Comparison of ENCODE assay signal across 2 cellular contexts in genomic region chr1:212917858-212918257, GRCh38.
TF ChIP-seq lines count a peak whose summit lies in the region.

No MANE protein-coding gene starts in this region.

TF ChIP-seq in A549, 52 proteins besides CTCF, POLR2A, EP300 and RAD21:
- TF ChIP-seq CBX2 (IDR thresholded peaks at IDR 0.05; ENCODE audit: borderline replicate concordance, low read depth) (no peak), RFX5 (IDR thresholded peaks at IDR 0.05) (no peak), EHF (CRISPR knock-in tag; IDR thresholded peaks at IDR 0.05) (no peak), RARB (CRISPR knock-in tag; IDR thresholded peaks at IDR 0.05) (no peak), MAFK (IDR thresholded peaks at IDR 0.05; ENCODE audit: partially characterized antibody) (no peak), EHMT2 (IDR thresholded peaks at IDR 0.05; ENCODE audit: low read depth) (no peak), NPAS2 (CRISPR knock-in tag; IDR thresholded peaks at IDR 0.05; ENCODE audit: borderline replicate concordance) (no peak), ZNF302 (CRISPR knock-in tag; IDR thresholded peaks at IDR 0.05) (no peak), HOXB13 (CRISPR knock-in tag; IDR thresholded peaks at IDR 0.05; ENCODE audit: low read depth) (no peak), ESRRA (IDR thresholded peaks at IDR 0.05; ENCODE audit: borderline replicate concordance, low read length) (no peak), MYC (IDR thresholded peaks at IDR 0.05; ENCODE audit: borderline replicate concordance, low read length) (no peak)
- TF ChIP-seq, protein P1, sequence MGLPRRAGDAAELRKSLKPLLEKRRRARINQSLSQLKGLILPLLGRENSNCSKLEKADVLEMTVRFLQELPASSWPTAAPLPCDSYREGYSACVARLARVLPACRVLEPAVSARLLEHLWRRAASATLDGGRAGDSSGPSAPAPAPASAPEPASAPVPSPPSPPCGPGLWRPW (IDR thresholded peaks at IDR 0.05) = no peak
TF ChIP-seq in A549: peak in this region for 0.

TF ChIP-seq in H1, 55 proteins besides CTCF, POLR2A, EP300 and RAD21:
- TF ChIP-seq FOSL1 (IDR thresholded peaks at IDR 0.05; ENCODE audit: insufficient read depth, low read depth, low read length) = no peak
- TF ChIP-seq, protein P2, sequence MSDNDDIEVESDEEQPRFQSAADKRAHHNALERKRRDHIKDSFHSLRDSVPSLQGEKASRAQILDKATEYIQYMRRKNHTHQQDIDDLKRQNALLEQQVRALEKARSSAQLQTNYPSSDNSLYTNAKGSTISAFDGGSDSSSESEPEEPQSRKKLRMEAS (IDR thresholded peaks at IDR 0.05) = peak; percentile 65
- TF ChIP-seq, protein P3, sequence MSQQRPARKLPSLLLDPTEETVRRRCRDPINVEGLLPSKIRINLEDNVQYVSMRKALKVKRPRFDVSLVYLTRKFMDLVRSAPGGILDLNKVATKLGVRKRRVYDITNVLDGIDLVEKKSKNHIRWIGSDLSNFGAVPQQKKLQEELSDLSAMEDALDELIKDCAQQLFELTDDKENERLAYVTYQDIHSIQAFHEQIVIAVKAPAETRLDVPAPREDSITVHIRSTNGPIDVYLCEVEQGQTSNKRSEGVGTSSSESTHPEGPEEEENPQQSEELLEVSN (IDR thresholded peaks at IDR 0.05) = peak; percentile 71
